Comparison of ENCODE assay signal across 9 cellular contexts in the genomic region with DNA sequence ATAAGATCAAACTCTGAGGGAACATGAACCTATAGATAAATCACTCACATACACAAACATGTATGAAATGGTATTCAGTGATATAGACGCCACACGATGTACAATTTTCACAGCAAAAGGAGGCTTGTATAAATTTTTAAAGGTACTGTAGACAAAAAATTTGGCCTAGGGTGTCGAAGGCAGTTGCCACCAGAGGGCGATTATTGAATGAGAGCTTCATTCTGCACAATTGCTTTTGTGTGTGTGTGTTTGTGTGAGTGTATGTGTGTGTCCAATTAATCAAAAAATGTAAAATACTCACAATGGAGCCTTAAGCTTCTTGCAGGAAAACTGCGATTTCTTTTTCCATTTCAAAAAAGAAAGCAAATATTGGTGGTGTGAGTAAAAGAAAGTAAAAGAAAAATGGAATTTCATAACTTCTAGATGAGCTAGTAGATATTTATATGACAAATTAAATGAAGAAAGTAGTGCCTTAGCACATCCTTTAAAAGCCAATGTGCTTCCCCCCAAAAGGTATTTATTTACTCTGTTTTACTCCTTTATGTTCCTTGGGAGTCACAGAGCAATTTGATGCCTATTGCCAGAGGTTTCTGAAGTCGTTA.
DNase-seq lines count a peak whose midpoint lies in the region; ATAC-seq and TF ChIP-seq lines count a peak whose summit lies in the region.
"Had no signal": no experiment of that assay in that cellular context is flagged by ENCODE, and none has a peak within 500 bp of the region (broad histone marks: within the 10 kb centered on the region; RNA-seq: fewer than 3 reads in every experiment).

No MANE protein-coding gene starts in this region.

- ATAC-seq in HG03520 (IDR thresholded peaks at IDR 0.05; ENCODE audit: unreplicated experiment): no peak

- intact Hi-C loops in thyroid gland (cut with DNase I): no loop called here

- H3K4me1 ChIP-seq in neuronal stem cell (ENCODE audit: control insufficient read depth in 2 of 2, insufficient read depth in 1 of 2, low read depth in 1 of 2, low read length in 2 of 2): no peaks in the 10 kb centered on the region
- no peaks in the 10 kb centered on the region for H3K4me1 ChIP-seq in thyroid gland

- no peak overlapping the region for H3K9ac ChIP-seq in neuronal stem cell (ENCODE audit: low read depth, low read length, poor library complexity)

- no peak overlapping the region for H4K91ac ChIP-seq in neuronal stem cell (ENCODE audit: low read depth, low read length, poor library complexity)

- WGBS in neuronal stem cell (ENCODE audit: extremely low coverage in 2 of 2, insufficient read length in 2 of 2, insufficient replicate concordance in 1 of 2), 2 donors: no CpG with 5 or more reads among the region's 6 CpGs
- WGBS in thyroid gland, 2 donors: 40 to 43% methylated on average over 6 of the region's 6 CpGs

- H2AK5ac ChIP-seq in neuronal stem cell (ENCODE audit: low read depth, low read length): no peak overlapping the region

- H3K18ac ChIP-seq in neuronal stem cell (ENCODE audit: low read length): no peak overlapping the region

- H3K27me3 ChIP-seq in brain microvascular endothelial cell (replicated peaks): no peaks in the 10 kb centered on the region
- H3K27me3 ChIP-seq in neuronal stem cell (ENCODE audit: control insufficient read depth in 3 of 3, insufficient read depth in 3 of 3, low read depth in 1 of 3, low read length in 3 of 3): no peaks in the 10 kb centered on the region
- no peaks in the 10 kb centered on the region for H3K27me3 ChIP-seq in thyroid gland

- in situ Hi-C loops in brain microvascular endothelial cell (cut with HindIII; ENCODE audit: low pct_ligation_motif_present, low sequenced_read_pairs): no loop called here

- H2BK120ac ChIP-seq in neuronal stem cell (ENCODE audit: low read depth, low read length): no peak overlapping the region

- no peak for TF ChIP-seq POLR2A in thyroid gland (IDR thresholded peaks at IDR 0.05)

- no peak overlapping the region for H4K8ac ChIP-seq in neuronal stem cell (ENCODE audit: low read depth, low read length)

- H3K23ac ChIP-seq in neuronal stem cell (ENCODE audit: low read depth, low read length, poor library complexity): no peak overlapping the region

- H3K27ac ChIP-seq in brain microvascular endothelial cell (no peak overlapping the region), neuronal stem cell (replicated peaks; ENCODE audit: low read length) (no peak overlapping the region), thyroid gland (no peak overlapping the region)
- H3K27ac ChIP-seq: SK-N-MC had no signal

- H3K4ac ChIP-seq in neuronal stem cell (ENCODE audit: low read length): no peak overlapping the region

- H2AFZ ChIP-seq in neuronal stem cell (ENCODE audit: low read length): no peak overlapping the region

- H2BK12ac ChIP-seq in neuronal stem cell (ENCODE audit: low read length): no peak overlapping the region

- no peaks in the 10 kb centered on the region for H3K79me1 ChIP-seq in neuronal stem cell (ENCODE audit: low read depth, low read length)

- H3K9me3 ChIP-seq in neuronal stem cell (replicated peaks in 1 of 2; ENCODE audit: control insufficient read depth in 2 of 2, insufficient read depth in 1 of 2, low read depth in 1 of 2, low read length in 2 of 2): no peaks in the 10 kb centered on the region
- H3K9me3 ChIP-seq in thyroid gland: no peaks in the 10 kb centered on the region

- DNase-seq in NCI-H1417 (lab: John Stamatoyannopoulos, UW) (peak; percentile 9 to 51 (median 23)), NCI-H1417 treated with DMSO at 0.1 percent for 48 hours (lab: John Stamatoyannopoulos, UW) (no peak), NCI-H1105 (lab: John Stamatoyannopoulos, UW) (peak; percentile 6), brain microvascular endothelial cell (peak; percentile 27), neuronal stem cell (ENCODE audit: low spot score) (peak; percentile 8), thyroid gland (no peak), C1 segment of cervical spinal cord (lab: John Stamatoyannopoulos, UW) (no peak)

- H3K36me3 ChIP-seq in brain microvascular endothelial cell (replicated peaks) (no peaks in the 10 kb centered on the region), neuronal stem cell (replicated peaks in 1 of 2; ENCODE audit: control insufficient read depth in 2 of 2, insufficient read depth in 2 of 2, low read length in 2 of 2) (no peaks in the 10 kb centered on the region), thyroid gland (no peaks in the 10 kb centered on the region)

- no peak overlapping the region for H2BK15ac ChIP-seq in neuronal stem cell (ENCODE audit: low read length)

- no peak overlapping the region for H3K14ac ChIP-seq in neuronal stem cell (ENCODE audit: low read length)

- H3K4me3 ChIP-seq in brain microvascular endothelial cell (ENCODE audit: low read depth, low read length) (no peak overlapping the region), neuronal stem cell (ENCODE audit: low read length in 2 of 2) (no peak overlapping the region), thyroid gland (replicated peaks in 1 of 3) (no peak overlapping the region)
- H3K4me3 ChIP-seq: SK-N-MC had no signal

- no peak overlapping the region for H2BK5ac ChIP-seq in neuronal stem cell (ENCODE audit: low read length)

- TF ChIP-seq CTCF in brain microvascular endothelial cell (IDR thresholded peaks at IDR 0.05; ENCODE audit: low read depth, low read length, missing control alignments): peak; percentile 71
- TF ChIP-seq CTCF in thyroid gland (IDR thresholded peaks at IDR 0.05): peak in 1 of 6 experiments; percentile 18

- no peak overlapping the region for H3K4me2 ChIP-seq in neuronal stem cell (ENCODE audit: insufficient read depth, low read length, poor library complexity, severe bottlenecking)

Comparison
In these comparisons a context has a peak if more than half of its experiments do, and no peak if none do; other contexts are left out.
1. DNase-seq: peak in NCI-H1417 (3 of 3), NCI-H1105 (single experiment), brain microvascular endothelial cell (single experiment) and neuronal stem cell (single experiment); none in NCI-H1417 treated with DMSO at 0.1 percent for 48 hours (single experiment), thyroid gland (0 of 2) and C1 segment of cervical spinal cord (0 of 14).